Comparison of ENCODE assay signal across 1 cellular context in genomic region chr20:47359533-47360206, GRCh38.
A peak's percentile ranks its signal among the peaks of the same experiment; 100 is the strongest.
TF ChIP-seq lines count a peak whose summit lies in the region.

No MANE protein-coding gene starts in this region.

TF ChIP-seq in HepG2, 621 proteins besides CTCF, POLR2A, EP300 and RAD21 (continued from another document and continues in another):
- TF ChIP-seq HNF1B (CRISPR knock-in tag; IDR thresholded peaks at IDR 0.05) (no peak), HOXA9 (CRISPR knock-in tag; IDR thresholded peaks at IDR 0.05; ENCODE audit: borderline replicate concordance) (no peak), RBAK (CRISPR knock-in tag; IDR thresholded peaks at IDR 0.05) (no peak), SALL1 (CRISPR knock-in tag; IDR thresholded peaks at IDR 0.05) (no peak), SUZ12 (IDR thresholded peaks at IDR 0.05; ENCODE audit: low read depth, low read length) (0 out of 2 replicates have a peak, but pooled peaks have one; percentile 8), ZBTB21 (CRISPR knock-in tag; IDR thresholded peaks at IDR 0.05) (no peak), CENPT (CRISPR knock-in tag; IDR thresholded peaks at IDR 0.05; ENCODE audit: low read depth) (no peak), ZNF331 (CRISPR knock-in tag; IDR thresholded peaks at IDR 0.05) (no peak; the same call in 1 of the 2 replicates), ATF5 (CRISPR knock-in tag; IDR thresholded peaks at IDR 0.05; ENCODE audit: low read depth) (no peak), CHD2 (IDR thresholded peaks at IDR 0.05; ENCODE audit: low read depth, low read length) (no peak), TCF12 (IDR thresholded peaks at IDR 0.05) (no peak), TCF12 (CRISPR knock-in tag; IDR thresholded peaks at IDR 0.05) (no peak), ZEB1 (IDR thresholded peaks at IDR 0.05; ENCODE audit: insufficient replicate concordance, low read depth) (no peak), SNAPC4 (CRISPR knock-in tag; IDR thresholded peaks at IDR 0.05) (no peak; the same call in 1 of the 2 replicates), ZNF784 (CRISPR knock-in tag; IDR thresholded peaks at IDR 0.05; ENCODE audit: borderline replicate concordance) (no peak), ZNF816 (CRISPR knock-in tag; IDR thresholded peaks at IDR 0.05; ENCODE audit: borderline replicate concordance) (peak; percentile 42; the same call in 1 of the 2 replicates), TAF15 (IDR thresholded peaks at IDR 0.05; ENCODE audit: low read depth, low read length, poor library complexity, severe bottlenecking) (no peak), DPF2 (CRISPR knock-in tag; IDR thresholded peaks at IDR 0.05; ENCODE audit: borderline replicate concordance, low read depth) (no peak; the same call in 1 of the 2 replicates), SMAD3 (CRISPR knock-in tag; IDR thresholded peaks at IDR 0.05) (no peak; the same call in 1 of the 2 replicates), ZNF576 (CRISPR knock-in tag; IDR thresholded peaks at IDR 0.05) (0 out of 2 replicates have a peak, but pooled peaks have one; percentile 5), PBX3 (CRISPR knock-in tag; IDR thresholded peaks at IDR 0.05; ENCODE audit: borderline replicate concordance) (no peak), NFATC3 (CRISPR knock-in tag; IDR thresholded peaks at IDR 0.05) (0 out of 2 replicates have a peak, but pooled peaks have one; percentile 10), ZNF850 (CRISPR knock-in tag; conservative IDR thresholded peaks at IDR 0.05) (no peak), ZNF432 (CRISPR knock-in tag; IDR thresholded peaks at IDR 0.05; ENCODE audit: borderline replicate concordance) (no peak), ZNF263 (CRISPR knock-in tag; IDR thresholded peaks at IDR 0.05) (no peak), STAG1 (CRISPR knock-in tag; IDR thresholded peaks at IDR 0.05) (no peak), ZMAT3 (CRISPR knock-in tag; conservative IDR thresholded peaks at IDR 0.05) (no peak), RFX1 (IDR thresholded peaks at IDR 0.05) (no peak), DBP (CRISPR knock-in tag; IDR thresholded peaks at IDR 0.05; ENCODE audit: not compliant biosample characterization) (no peak), ZBTB26 (CRISPR knock-in tag; IDR thresholded peaks at IDR 0.05; ENCODE audit: borderline replicate concordance) (no peak), RFXAP (CRISPR knock-in tag; IDR thresholded peaks at IDR 0.05; ENCODE audit: borderline replicate concordance) (no peak; the same call in 1 of the 2 replicates), ATAD3A (CRISPR knock-in tag; IDR thresholded peaks at IDR 0.05) (0 out of 2 replicates have a peak, but pooled peaks have one; percentile 9), ZNF281 (CRISPR knock-in tag; IDR thresholded peaks at IDR 0.05; ENCODE audit: borderline replicate concordance) (no peak), ZSCAN20 (CRISPR knock-in tag; IDR thresholded peaks at IDR 0.05; ENCODE audit: borderline replicate concordance) (no peak; the same call in 1 of the 2 replicates), ZNF878 (CRISPR knock-in tag; IDR thresholded peaks at IDR 0.05) (peak; percentile 64), ZNF20 (CRISPR knock-in tag; IDR thresholded peaks at IDR 0.05) (0 out of 2 replicates have a peak, but pooled peaks have one; percentile 12), ZNF276 (CRISPR knock-in tag; IDR thresholded peaks at IDR 0.05; ENCODE audit: low read depth) (no peak; the same call in 1 of the 2 replicates), ZC3H13 (CRISPR knock-in tag; IDR thresholded peaks at IDR 0.05) (peak; percentile 87; the same call in 1 of the 2 replicates), ZNF354B (CRISPR knock-in tag; IDR thresholded peaks at IDR 0.05) (0 out of 2 replicates have a peak, but pooled peaks have one; percentile 40), ZBTB4 (CRISPR knock-in tag; IDR thresholded peaks at IDR 0.05; ENCODE audit: borderline replicate concordance) (no peak)
